13 cellular contexts compared by ENCODE assay signal in genomic region chr22:41857860-41858199, GRCh38. TPM values are rescaled to one million over a fixed set of nuclear protein-coding genes. Genes with fewer than 3 reads are reported as not detected.
DNase-seq lines count a peak whose midpoint lies in the region; ATAC-seq and TF ChIP-seq lines count a peak whose summit lies in the region.
"Had no signal": no experiment of that assay in that cellular context is flagged by ENCODE, and none has a peak within 500 bp of the region (broad histone marks: within the 10 kb centered on the region; RNA-seq: fewer than 3 reads in every experiment).

No MANE protein-coding gene starts in this region.

- CTCF ChIA-PET in WTC11 (lab: Charles Lee): interaction anchor here (0.7 to 3.2 kb wide), 13 partner anchors 12 to 314 kb away, joined by 3 to 52 read pairs (median 3); partner anchors contain the start of genes DESI1, MEI1, SREBF2 and XRCC6

- no peak for TF ChIP-seq POLR2A in heart left ventricle (IDR thresholded peaks at IDR 0.05)

- H3K9me3 Mint-ChIP-seq in WTC11 (no peaks in the 10 kb centered on the region), type B pancreatic cell (no peaks in the 10 kb centered on the region)

- no peak for TF ChIP-seq CTCF in cardiac muscle cell (IDR thresholded peaks at IDR 0.05; ENCODE audit: low read depth, low read length)
- TF ChIP-seq CTCF in heart left ventricle (IDR thresholded peaks at IDR 0.05): no peak
- no peak for TF ChIP-seq CTCF in WTC11 (IDR thresholded peaks at IDR 0.05)
- peak; percentile 16 for TF ChIP-seq CTCF in type B pancreatic cell (conservative IDR thresholded peaks at IDR 0.05)

- no peak for ATAC-seq in heart left ventricle
- ATAC-seq in WTC11: no peak
- ATAC-seq in GM21515 (IDR thresholded peaks at IDR 0.05; ENCODE audit: unreplicated experiment): no peak

- no peaks in the 10 kb centered on the region for H3K9me3 ChIP-seq in cardiac muscle cell (ENCODE audit: low read depth)
- H3K9me3 ChIP-seq in heart left ventricle: no peaks in the 10 kb centered on the region
- no peaks in the 10 kb centered on the region for H3K9me3 ChIP-seq in HAP-1

- H3K4me1 ChIP-seq in cardiac muscle cell (ENCODE audit: low read depth): peaks cover 37% of the 10 kb centered on the region
- peaks cover 0 to 40% (median 21%) of the 10 kb centered on the region in 12 donors for H3K4me1 ChIP-seq in heart left ventricle
- peaks cover 9% of the 10 kb centered on the region for H3K4me1 ChIP-seq in HAP-1

- POLR2A ChIA-PET in WTC11 (lab: Charles Lee): interaction anchor here (0.9 kb wide), 1 partner anchor 160 kb away, joined by 4 read pairs; no protein-coding TSS in a partner anchor

- H3K36me3 ChIP-seq in cardiac muscle cell (no peaks in the 10 kb centered on the region), heart left ventricle (no peaks in the 10 kb centered on the region), HAP-1 (replicated peaks) (peaks cover 13% of the 10 kb centered on the region)

- H3K27ac Mint-ChIP-seq in WTC11 (0 out of 2 replicates have a peak overlapping the region, but pooled peaks have one; percentile 72), type B pancreatic cell (peak overlapping the region; percentile 73)

- H3K27ac ChIP-seq in cardiac muscle cell (peak overlapping the region; percentile 40), heart left ventricle (peak overlapping the region in 3 of 12 donors; percentile 21 to 48 (median 22)), epithelial cell of prostate (peak overlapping the region; percentile 85)

- H3K36me3 Mint-ChIP-seq in WTC11 (peaks cover 6% of the 10 kb centered on the region; the same call in 1 of the 2 replicates), type B pancreatic cell (peaks cover 6% of the 10 kb centered on the region)

- H3K27me3 Mint-ChIP-seq in WTC11 (ENCODE audit: low read depth): no peaks in the 10 kb centered on the region
- no peaks in the 10 kb centered on the region for H3K27me3 Mint-ChIP-seq in type B pancreatic cell

- H3K4me1 Mint-ChIP-seq in WTC11 (peaks cover 28% of the 10 kb centered on the region), type B pancreatic cell (ENCODE audit: unreplicated experiment) (peaks cover 26% of the 10 kb centered on the region)

- intact Hi-C loops in heart left ventricle (cut with DNase I): no loop called here

- DNase-seq in cardiac muscle cell (ENCODE audit: low read depth in 1 of 2, low spot score in 1 of 2) (no peak), heart left ventricle (no peak), WTC11 (ENCODE audit: low spot score) (no peak), epithelial cell of prostate (ENCODE audit: low read depth, low spot score) (no peak), type B pancreatic cell (ENCODE audit: extremely low spot score, unreplicated experiment) (no peak), HAP-1 (ENCODE audit: low spot score in 2 of 2) (no peak), SW480 (ENCODE audit: low spot score) (no peak)
- DNase-seq: activated gamma-delta T cell, NCI-H526 treated with DMSO at 0.1 percent for 48 hours had no signal

- H3K4me3 Mint-ChIP-seq in WTC11 (no peak overlapping the region), type B pancreatic cell (no peak overlapping the region)

- in situ Hi-C loops in HAP-1 (cut with MboI; ENCODE audit: low sequenced_read_pairs): no loop called here

- H3K4me3 ChIP-seq in cardiac muscle cell: no peak overlapping the region
- H3K4me3 ChIP-seq in heart left ventricle: no peak overlapping the region
- H3K4me3 ChIP-seq in HAP-1: no peak overlapping the region

- no peaks in the 10 kb centered on the region for H3K27me3 ChIP-seq in cardiac muscle cell
- H3K27me3 ChIP-seq in heart left ventricle: no peaks in the 10 kb centered on the region
- no peaks in the 10 kb centered on the region for H3K27me3 ChIP-seq in HAP-1 (ENCODE audit: low read depth)

TF ChIP-seq in WTC11, 78 proteins besides CTCF, POLR2A, EP300 and RAD21 (continues in another document):
- TF ChIP-seq SMAD3 (CRISPR knock-in tag; IDR thresholded peaks at IDR 0.05; ENCODE audit: borderline replicate concordance): no peak
- TF ChIP-seq ATF1 (CRISPR knock-in tag; IDR thresholded peaks at IDR 0.05): no peak
- TF ChIP-seq NFATC4 (CRISPR knock-in tag; IDR thresholded peaks at IDR 0.05): no peak
- TF ChIP-seq, protein P1, sequence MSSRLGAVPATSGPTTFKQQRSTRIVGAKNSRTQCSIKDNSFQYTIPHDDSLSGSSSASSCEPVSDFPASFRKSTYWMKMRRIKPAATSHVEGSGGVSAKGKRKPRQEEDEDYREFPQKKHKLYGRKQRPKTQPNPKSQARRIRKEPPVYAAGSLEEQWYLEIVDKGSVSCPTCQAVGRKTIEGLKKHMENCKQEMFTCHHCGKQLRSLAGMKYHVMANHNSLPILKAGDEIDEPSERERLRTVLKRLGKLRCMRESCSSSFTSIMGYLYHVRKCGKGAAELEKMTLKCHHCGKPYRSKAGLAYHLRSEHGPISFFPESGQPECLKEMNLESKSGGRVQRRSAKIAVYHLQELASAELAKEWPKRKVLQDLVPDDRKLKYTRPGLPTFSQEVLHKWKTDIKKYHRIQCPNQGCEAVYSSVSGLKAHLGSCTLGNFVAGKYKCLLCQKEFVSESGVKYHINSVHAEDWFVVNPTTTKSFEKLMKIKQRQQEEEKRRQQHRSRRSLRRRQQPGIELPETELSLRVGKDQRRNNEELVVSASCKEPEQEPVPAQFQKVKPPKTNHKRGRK (CRISPR knock-in tag; IDR thresholded peaks at IDR 0.05; ENCODE audit: borderline replicate concordance): no peak
- no peak for TF ChIP-seq GRHL2 (CRISPR knock-in tag; IDR thresholded peaks at IDR 0.05; ENCODE audit: insufficient replicate concordance, severe bottlenecking)
- TF ChIP-seq ZNF121 (CRISPR knock-in tag; IDR thresholded peaks at IDR 0.05): no peak
- no peak for TF ChIP-seq MLX (CRISPR knock-in tag; IDR thresholded peaks at IDR 0.05)
- no peak for TF ChIP-seq ZNF232 (CRISPR knock-in tag; IDR thresholded peaks at IDR 0.05)
- no peak for TF ChIP-seq TEAD4 (CRISPR knock-in tag; IDR thresholded peaks at IDR 0.05)
- no peak for TF ChIP-seq NFYB (CRISPR knock-in tag; conservative IDR thresholded peaks at IDR 0.05; ENCODE audit: low read depth)
- no peak for TF ChIP-seq CREM (CRISPR knock-in tag; IDR thresholded peaks at IDR 0.05)
- TF ChIP-seq IRF2 (CRISPR knock-in tag; IDR thresholded peaks at IDR 0.05; ENCODE audit: borderline replicate concordance, low read depth): no peak
- TF ChIP-seq ELF4 (CRISPR knock-in tag; IDR thresholded peaks at IDR 0.05; ENCODE audit: low read depth): no peak
- TF ChIP-seq, protein P2, sequence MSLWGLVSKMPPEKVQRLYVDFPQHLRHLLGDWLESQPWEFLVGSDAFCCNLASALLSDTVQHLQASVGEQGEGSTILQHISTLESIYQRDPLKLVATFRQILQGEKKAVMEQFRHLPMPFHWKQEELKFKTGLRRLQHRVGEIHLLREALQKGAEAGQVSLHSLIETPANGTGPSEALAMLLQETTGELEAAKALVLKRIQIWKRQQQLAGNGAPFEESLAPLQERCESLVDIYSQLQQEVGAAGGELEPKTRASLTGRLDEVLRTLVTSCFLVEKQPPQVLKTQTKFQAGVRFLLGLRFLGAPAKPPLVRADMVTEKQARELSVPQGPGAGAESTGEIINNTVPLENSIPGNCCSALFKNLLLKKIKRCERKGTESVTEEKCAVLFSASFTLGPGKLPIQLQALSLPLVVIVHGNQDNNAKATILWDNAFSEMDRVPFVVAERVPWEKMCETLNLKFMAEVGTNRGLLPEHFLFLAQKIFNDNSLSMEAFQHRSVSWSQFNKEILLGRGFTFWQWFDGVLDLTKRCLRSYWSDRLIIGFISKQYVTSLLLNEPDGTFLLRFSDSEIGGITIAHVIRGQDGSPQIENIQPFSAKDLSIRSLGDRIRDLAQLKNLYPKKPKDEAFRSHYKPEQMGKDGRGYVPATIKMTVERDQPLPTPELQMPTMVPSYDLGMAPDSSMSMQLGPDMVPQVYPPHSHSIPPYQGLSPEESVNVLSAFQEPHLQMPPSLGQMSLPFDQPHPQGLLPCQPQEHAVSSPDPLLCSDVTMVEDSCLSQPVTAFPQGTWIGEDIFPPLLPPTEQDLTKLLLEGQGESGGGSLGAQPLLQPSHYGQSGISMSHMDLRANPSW (CRISPR knock-in tag; conservative IDR thresholded peaks at IDR 0.05; ENCODE audit: low read depth): no peak
- TF ChIP-seq, protein P3, sequence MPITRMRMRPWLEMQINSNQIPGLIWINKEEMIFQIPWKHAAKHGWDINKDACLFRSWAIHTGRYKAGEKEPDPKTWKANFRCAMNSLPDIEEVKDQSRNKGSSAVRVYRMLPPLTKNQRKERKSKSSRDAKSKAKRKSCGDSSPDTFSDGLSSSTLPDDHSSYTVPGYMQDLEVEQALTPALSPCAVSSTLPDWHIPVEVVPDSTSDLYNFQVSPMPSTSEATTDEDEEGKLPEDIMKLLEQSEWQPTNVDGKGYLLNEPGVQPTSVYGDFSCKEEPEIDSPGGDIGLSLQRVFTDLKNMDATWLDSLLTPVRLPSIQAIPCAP (CRISPR knock-in tag; IDR thresholded peaks at IDR 0.05): no peak
- no peak for TF ChIP-seq MXD4 (CRISPR knock-in tag; IDR thresholded peaks at IDR 0.05; ENCODE audit: borderline replicate concordance)
- TF ChIP-seq NR2C2 (CRISPR knock-in tag; IDR thresholded peaks at IDR 0.05): no peak

RNA-seq across cellular contexts. Expression of gene SREBF2, which starts 24.9 kb away (rescaled TPM):
- total RNA-seq in cardiac muscle cell: 259 and 273 TPM in 2 replicates
- 225 and 238 TPM in 2 replicates for polyA plus RNA-seq in cardiac muscle cell
- total RNA-seq in heart left ventricle: 100 to 1,000 TPM in 3 of 9 donors, 10 to 100 TPM in 6; 49.1 to 109 (median 73.0) TPM
- 100 to 1,000 TPM in 1 of 2 donors, 10 to 100 TPM in 1; 39.4 to 115 TPM for polyA plus RNA-seq in heart left ventricle
- total RNA-seq in WTC11 (2021): 151 to 173 TPM (median 171 TPM) in 3 replicates
- 110 and 119 TPM in 2 replicates for total RNA-seq in type B pancreatic cell (ENCODE audit: low replicate concordance)

RNA-seq across cellular contexts. Expression of gene SHISA8, which starts 57.0 kb away (rescaled TPM):
- total RNA-seq in cardiac muscle cell: not detected in 2 replicates
- 0.16 TPM in 1 of 2 replicates, not detected in the other for polyA plus RNA-seq in cardiac muscle cell
- 1 to 10 TPM in 4 of 9 donors, under 1 TPM in 5; 0.48 to 4.4 (median 1.00) TPM for total RNA-seq in heart left ventricle
- 1 to 10 TPM in 1 of 2 donors, not detected in 1; 1.7 TPM for polyA plus RNA-seq in heart left ventricle
- total RNA-seq in WTC11 (2021): 2.1 to 2.4 TPM (median 2.2 TPM) in 3 replicates
- 0.22 and 0.45 TPM in 2 replicates for total RNA-seq in type B pancreatic cell (ENCODE audit: low replicate concordance)
- total RNA-seq: IMR-90, mesenteric fat pad had no signal
- polyA plus RNA-seq: BJ, IMR-90 had no signal

RNA-seq across cellular contexts. Expression of gene CCDC134, which starts 57.4 kb away (rescaled TPM):
- 14.8 and 19.3 TPM in 2 replicates for total RNA-seq in cardiac muscle cell
- 10.3 and 11.5 TPM in 2 replicates for polyA plus RNA-seq in cardiac muscle cell
- total RNA-seq in heart left ventricle: 10 to 100 TPM in 1 of 9 donors, 1 to 10 TPM in 8; 2.3 to 10.2 (median 3.5) TPM
- polyA plus RNA-seq in heart left ventricle: 1 to 10 TPM; 2.2 to 5.0 TPM
- total RNA-seq in WTC11 (2021): 19.0 to 21.3 TPM (median 19.2 TPM) in 3 replicates
- 13.2 and 19.6 TPM in 2 replicates for total RNA-seq in type B pancreatic cell (ENCODE audit: low replicate concordance)
